ENCODE assay signal across 7 cellular contexts in the genomic region with DNA sequence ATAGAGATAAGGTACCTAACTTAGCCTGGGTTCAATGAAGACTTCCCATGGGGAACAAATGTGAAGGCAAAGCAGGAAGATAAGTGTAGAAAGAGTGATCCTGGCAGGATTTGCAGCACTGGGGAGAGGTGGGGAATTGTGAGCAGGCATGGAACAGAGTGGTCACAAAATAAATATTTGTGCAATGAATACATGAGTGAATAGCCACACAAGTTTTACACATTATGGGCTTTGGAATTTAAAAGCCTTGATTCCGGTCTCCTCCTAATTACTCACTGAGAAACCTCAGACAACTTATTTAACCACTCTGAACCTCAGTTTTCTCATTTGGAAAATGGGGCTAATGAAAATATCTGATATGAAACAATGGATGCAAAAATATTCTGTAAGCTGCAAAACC.
"Had no signal": no experiment of that assay in that cellular context is flagged by ENCODE, and none has a peak within 500 bp of the region (broad histone marks: within the 10 kb centered on the region; RNA-seq: fewer than 3 reads in every experiment).

No MANE protein-coding gene starts in this region.

- H3K9ac ChIP-seq: KMS-11 had no signal

- H3K27ac ChIP-seq: HL-60, KMS-11 had no signal

- H3K4me2 ChIP-seq: KMS-11 had no signal

- ATAC-seq: HepG2, K562 had no signal

- H3K4me3 ChIP-seq: K562 had no signal

- DNase-seq: IMR-90, KBM-7, KG1 had no signal
